Comparison of ENCODE assay signal across 21 cellular contexts in the genomic region with DNA sequence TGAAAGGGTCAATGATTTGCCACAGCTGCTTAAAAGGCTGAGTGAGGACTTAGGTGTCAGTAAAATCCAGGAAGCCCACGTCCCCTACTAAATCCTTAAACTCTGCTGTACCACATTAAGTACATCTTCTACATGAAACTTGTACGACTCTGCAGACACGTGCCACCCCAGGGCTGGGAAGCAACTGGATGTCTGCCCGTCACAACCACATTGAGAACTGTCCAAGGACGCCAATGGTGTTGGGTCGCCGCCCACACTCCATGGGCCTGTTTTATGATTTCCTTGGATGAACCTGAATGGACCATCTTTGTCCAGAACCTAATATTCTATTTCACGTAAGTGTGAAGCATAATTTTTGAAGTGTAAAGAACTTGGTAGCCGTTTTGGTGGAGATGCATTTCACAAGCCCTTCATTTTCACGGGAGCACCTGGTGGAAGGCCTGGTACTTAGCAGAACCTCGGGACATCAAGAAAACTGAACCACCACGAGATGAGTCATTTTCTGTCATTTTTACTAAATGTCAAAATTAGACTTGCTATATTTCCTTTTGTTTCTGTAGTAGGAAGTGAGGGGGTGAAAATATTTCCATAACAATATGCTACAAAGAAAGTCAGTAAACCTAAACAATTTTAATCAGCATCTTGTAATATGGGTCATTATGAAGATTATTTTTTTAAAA.
DNase-seq lines count a peak whose midpoint lies in the region; ATAC-seq, FAIRE-seq and TF ChIP-seq lines count a peak whose summit lies in the region.
"Had no signal": no experiment of that assay in that cellular context is flagged by ENCODE, and none has a peak within 500 bp of the region (broad histone marks: within the 10 kb centered on the region; RNA-seq: fewer than 3 reads in every experiment).

No MANE protein-coding gene starts in this region.

- H3K27ac Mint-ChIP-seq in activated T-helper 17 cell treated with anti-CD3 and anti-CD28 coated beads, Interleukin-2, amount 50 U/mL, for 72 hours, result peak overlapping the region; percentile 52
- H3K27ac Mint-ChIP-seq: endodermal cell had no signal

- H3K4me3 ChIP-seq in gastrocnemius medialis (no peak overlapping the region), sigmoid colon (no peak overlapping the region)
- H3K4me3 ChIP-seq: colonic mucosa, lower lobe of right lung, SJCRH30 had no signal

- H3K27ac ChIP-seq in gastrocnemius medialis, result no peak overlapping the region
- H3K27ac ChIP-seq in sigmoid colon, result no peak overlapping the region
- H3K27ac ChIP-seq: brain microvascular endothelial cell, colonic mucosa, lower lobe of right lung, SJCRH30 had no signal

- peak; percentile 62 for FAIRE-seq in GM12891 (lab: Jason Lieb, UNC)
- FAIRE-seq: G401.6, H54, islet of Langerhans had no signal

- 78 to 86% methylated on average over 12 of the region's 12 CpGs for WGBS in sigmoid colon, 2 donors

- no peaks in the 10 kb centered on the region for H3K9me3 ChIP-seq in gastrocnemius medialis
- no peaks in the 10 kb centered on the region for H3K9me3 ChIP-seq in sigmoid colon
- H3K9me3 ChIP-seq: colonic mucosa, lower lobe of right lung, SJCRH30 had no signal

- intact Hi-C loops in gastrocnemius medialis (cut with DNase I; ENCODE audit: low total_unique reads) (no loop called here), sigmoid colon (cut with DNase I) (no loop called here)

- H3K27me3 ChIP-seq in gastrocnemius medialis (no peaks in the 10 kb centered on the region), sigmoid colon (no peaks in the 10 kb centered on the region)
- H3K27me3 ChIP-seq: brain microvascular endothelial cell, colonic mucosa, SJCRH30 had no signal

- ATAC-seq in activated T-helper 17 cell treated with anti-CD3 and anti-CD28 coated beads, Interleukin-2, amount 50 U/mL, for 72 hours (replicated peaks), result peak; percentile 50
- peak; percentile 65 to 72 for ATAC-seq in gastrocnemius medialis
- ATAC-seq: lower lobe of right lung, Panc1 had no signal

- TF ChIP-seq EP300 in sigmoid colon (IDR thresholded peaks at IDR 0.05), result no peak

- peaks cover 0 to 5% of the 10 kb centered on the region in 2 donors for H3K4me1 ChIP-seq in gastrocnemius medialis
- no peaks in the 10 kb centered on the region for H3K4me1 ChIP-seq in sigmoid colon
- H3K4me1 ChIP-seq: colonic mucosa, lower lobe of right lung, SJCRH30 had no signal

- no peaks in the 10 kb centered on the region for H3K36me3 ChIP-seq in gastrocnemius medialis
- no peaks in the 10 kb centered on the region for H3K36me3 ChIP-seq in sigmoid colon
- H3K36me3 ChIP-seq: brain microvascular endothelial cell, colonic mucosa, SJCRH30 had no signal

- peaks cover 33% of the 10 kb centered on the region for H3K4me1 Mint-ChIP-seq in activated T-helper 17 cell treated with anti-CD3 and anti-CD28 coated beads, Interleukin-2, amount 50 U/mL, for 72 hours
- H3K4me1 Mint-ChIP-seq: endodermal cell had no signal

- DNase-seq in activated naive CD4-positive, alpha-beta T cell treated with anti-CD3 and anti-CD28 coated beads, Interleukin-2, amount 50 U/mL, for 16 hours, result peak; percentile 32
- DNase-seq in activated naive CD4-positive, alpha-beta T cell treated with Interleukin-2 at 50 U/mL for 16 hours, result no peak
- DNase-seq in GM12891 (ENCODE audit: insufficient read length, low spot score), result no peak
- no peak for DNase-seq in gastrocnemius medialis
- DNase-seq in NCI-H146 (lab: John Stamatoyannopoulos, UW), result no peak
- no peak for DNase-seq in sigmoid colon
- DNase-seq: brain microvascular endothelial cell; CD4-positive, alpha-beta memory T cell; colonic mucosa; endodermal cell; IMR-90; lower lobe of right lung; NCI-H1436; NCI-H510A; NK-92 treated with Interleukin-12 subunit alpha and Interleukin-12 subunit beta, amount 100 ng/mL, for 24 hours; SJCRH30 had no signal

- no peaks in the 10 kb centered on the region for H3K27me3 Mint-ChIP-seq in activated T-helper 17 cell treated with anti-CD3 and anti-CD28 coated beads, Interleukin-2, amount 50 U/mL, for 72 hours
- H3K27me3 Mint-ChIP-seq: CD4-positive, alpha-beta memory T cell had no signal

- H3K36me3 Mint-ChIP-seq in activated T-helper 17 cell treated with anti-CD3 and anti-CD28 coated beads, Interleukin-2, amount 50 U/mL, for 72 hours (ENCODE audit: low read depth), result peaks cover 61% of the 10 kb centered on the region

- no peak for TF ChIP-seq POLR2A in GM12891 (IDR thresholded peaks at IDR 0.05; ENCODE audit: low read depth, low read length)
- no peak for TF ChIP-seq POLR2A in gastrocnemius medialis (IDR thresholded peaks at IDR 0.05)
- no peak for TF ChIP-seq POLR2A in sigmoid colon (IDR thresholded peaks at IDR 0.05)

- TF ChIP-seq CTCF in gastrocnemius medialis (IDR thresholded peaks at IDR 0.05 in 4 of 5, conservative IDR thresholded peaks at IDR 0.05 in 1 of 5), result no peak
- TF ChIP-seq CTCF in sigmoid colon (IDR thresholded peaks at IDR 0.05), result no peak

- no peak overlapping the region for H3K4me3 Mint-ChIP-seq in activated T-helper 17 cell treated with anti-CD3 and anti-CD28 coated beads, Interleukin-2, amount 50 U/mL, for 72 hours
- H3K4me3 Mint-ChIP-seq: endodermal cell had no signal

- in situ Hi-C loops in gastrocnemius medialis (cut with MboI; ENCODE audit: low sequenced_read_pairs in 4 of 4), result no loop called here

- no peaks in the 10 kb centered on the region for H3K9me3 Mint-ChIP-seq in activated T-helper 17 cell treated with anti-CD3 and anti-CD28 coated beads, Interleukin-2, amount 50 U/mL, for 72 hours
- H3K9me3 Mint-ChIP-seq: endodermal cell had no signal

TF ChIP-seq in GM12891, 5 proteins besides CTCF, POLR2A, EP300 and RAD21:
- TF ChIP-seq SPI1 (IDR thresholded peaks at IDR 0.05; ENCODE audit: low read depth, low read length) (no peak), POU2F2 (IDR thresholded peaks at IDR 0.05; ENCODE audit: low read depth, low read length) (no peak), POLR2AphosphoS5 (IDR thresholded peaks at IDR 0.05; ENCODE audit: low read depth, low read length) (no peak), PAX5 (IDR thresholded peaks at IDR 0.05; ENCODE audit: insufficient read depth, low read length, severe bottlenecking) (no peak), TAF1 (IDR thresholded peaks at IDR 0.05; ENCODE audit: low read depth, low read length) (no peak)
